ENCODE assay signal across 8 cellular contexts in genomic region chrX:31038585-31039326, GRCh38. TPM values are rescaled to one million over a fixed set of nuclear protein-coding genes. Genes with fewer than 3 reads are reported as not detected.
DNase-seq lines count a peak whose midpoint lies in the region; ATAC-seq and TF ChIP-seq lines count a peak whose summit lies in the region.

No MANE protein-coding gene starts in this region.

- no peak overlapping the region for H2AFZ ChIP-seq in fibroblast of lung (ENCODE audit: low read length)

- TF ChIP-seq POLR2A in ovary (IDR thresholded peaks at IDR 0.05): no peak

- intact Hi-C loops in ovary (cut with DNase I): loop anchor here in 2 of 4 donors (5.0 to 10.0 kb wide), 2 partner anchors 616 to 619 kb away; no protein-coding TSS in a partner anchor

- H4K20me1 ChIP-seq in fibroblast of lung (ENCODE audit: control insufficient read depth, extremely low read depth, insufficient read depth, low read length): no peaks in the 10 kb centered on the region

- H3K4me1 ChIP-seq in SJCRH30: peaks cover 10% of the 10 kb centered on the region
- H3K4me1 ChIP-seq in fibroblast of lung (ENCODE audit: control insufficient read depth, extremely low read depth, insufficient read depth, low read length): no peaks in the 10 kb centered on the region
- H3K4me1 ChIP-seq in ovary (ENCODE audit: insufficient read depth): no peaks in the 10 kb centered on the region

- no peak for TF ChIP-seq EP300 in ovary (IDR thresholded peaks at IDR 0.05)

- 23 to 28% (median 26%) methylated on average over 6 of the region's 6 CpGs for WGBS in ovary, 3 donors

- peak; percentile 63 to 68 for TF ChIP-seq CTCF in fibroblast of lung (conservative IDR thresholded peaks at IDR 0.05 in 1 of 2, IDR thresholded peaks at IDR 0.05 in 1 of 2; ENCODE audit: low read depth in 1 of 2, low read length in 2 of 2)
- TF ChIP-seq CTCF in ovary (IDR thresholded peaks at IDR 0.05): peak in 2 of 3 donors; percentile 28 to 49
- TF ChIP-seq CTCF in omental fat pad (IDR thresholded peaks at IDR 0.05): no peak

- peak; percentile 34 for DNase-seq in D341Med (ENCODE audit: low spot score)
- DNase-seq in SJCRH30: peak; percentile 42 to 70
- peak; percentile 31 to 58 for DNase-seq in fibroblast of lung (ENCODE audit: low read depth in 2 of 2)
- peak in 4 of 5 donors; percentile 14 to 47 (median 25) for DNase-seq in ovary
- no peak for DNase-seq in omental fat pad (ENCODE audit: low spot score)

- no peak overlapping the region for H3K9ac ChIP-seq in fibroblast of lung (ENCODE audit: insufficient read depth, low read length)

- H3K27ac ChIP-seq in SJCRH30: peak overlapping the region; percentile 55
- no peak overlapping the region for H3K27ac ChIP-seq in fibroblast of lung (ENCODE audit: insufficient read depth, low read length)
- no peak overlapping the region for H3K27ac ChIP-seq in ovary

- H3K9me3 ChIP-seq in SJCRH30 (replicated peaks): no peaks in the 10 kb centered on the region
- H3K9me3 ChIP-seq in fibroblast of lung (ENCODE audit: control insufficient read depth, insufficient read depth, low read depth, low read length): no peaks in the 10 kb centered on the region
- no peaks in the 10 kb centered on the region for H3K9me3 ChIP-seq in ovary

- H3K79me2 ChIP-seq in fibroblast of lung (ENCODE audit: control insufficient read depth, insufficient read depth, low read length): no peaks in the 10 kb centered on the region

- H3K4me2 ChIP-seq in fibroblast of lung (ENCODE audit: extremely low read depth, insufficient read depth, low read length): no peak overlapping the region

- ATAC-seq in GM18858 (IDR thresholded peaks at IDR 0.05; ENCODE audit: unreplicated experiment) (peak; percentile 32), HG03103 (IDR thresholded peaks at IDR 0.05; ENCODE audit: low read depth, unreplicated experiment) (peak; percentile 55), omental fat pad (ENCODE audit: low FRiP score) (no peak), esophagus mucosa (no peak)

- H3K4me3 ChIP-seq in SJCRH30 (no peak overlapping the region), fibroblast of lung (replicated peaks in 1 of 4; ENCODE audit: control extremely low read depth in 1 of 4, insufficient read depth in 1 of 4, low read depth in 3 of 4, low read length in 4 of 4) (no peak overlapping the region), ovary (no peak overlapping the region)

- H3K36me3 ChIP-seq in SJCRH30: no peaks in the 10 kb centered on the region
- no peaks in the 10 kb centered on the region for H3K36me3 ChIP-seq in fibroblast of lung (ENCODE audit: control insufficient read depth, insufficient read depth, low read length)
- H3K36me3 ChIP-seq in ovary: no peaks in the 10 kb centered on the region

- no peaks in the 10 kb centered on the region for H3K27me3 ChIP-seq in SJCRH30
- no peaks in the 10 kb centered on the region for H3K27me3 ChIP-seq in fibroblast of lung (ENCODE audit: control insufficient read depth, insufficient read depth, low read length)
- H3K27me3 ChIP-seq in ovary: no peaks in the 10 kb centered on the region

RNA-seq across cellular contexts. Expression of gene FTHL17, which starts 33.1 kb away (rescaled TPM):
- not detected in 2 replicates for total RNA-seq in SJCRH30 (2014; rRNA removed; shearing (Covaris generic))
- not detected in 2 replicates for total RNA-seq in fibroblast of lung
- polyA plus RNA-seq in fibroblast of lung: not detected in 2 replicates
- not detected in 2 replicates for polyA plus RNA-seq in fibroblast of lung (2012)
- polyA minus RNA-seq in fibroblast of lung (ENCODE audit: low replicate concordance): not detected in 2 replicates
- not detected for total RNA-seq in ovary
- not detected for polyA plus RNA-seq in ovary
- total RNA-seq in omental fat pad: not detected
- not detected for total RNA-seq in esophagus mucosa

Comparison
In these comparisons a context has a peak if more than half of its experiments do, and no peak if none do; other contexts are left out.
1. ATAC-seq: peak in GM18858 (single experiment) and HG03103 (single experiment); none in omental fat pad (single experiment) and esophagus mucosa (single experiment).
2. CTCF ChIP-seq: peak in fibroblast of lung (2 of 2) and ovary (2 of 3); none in omental fat pad (0 of 3).